In the genomic region with DNA sequence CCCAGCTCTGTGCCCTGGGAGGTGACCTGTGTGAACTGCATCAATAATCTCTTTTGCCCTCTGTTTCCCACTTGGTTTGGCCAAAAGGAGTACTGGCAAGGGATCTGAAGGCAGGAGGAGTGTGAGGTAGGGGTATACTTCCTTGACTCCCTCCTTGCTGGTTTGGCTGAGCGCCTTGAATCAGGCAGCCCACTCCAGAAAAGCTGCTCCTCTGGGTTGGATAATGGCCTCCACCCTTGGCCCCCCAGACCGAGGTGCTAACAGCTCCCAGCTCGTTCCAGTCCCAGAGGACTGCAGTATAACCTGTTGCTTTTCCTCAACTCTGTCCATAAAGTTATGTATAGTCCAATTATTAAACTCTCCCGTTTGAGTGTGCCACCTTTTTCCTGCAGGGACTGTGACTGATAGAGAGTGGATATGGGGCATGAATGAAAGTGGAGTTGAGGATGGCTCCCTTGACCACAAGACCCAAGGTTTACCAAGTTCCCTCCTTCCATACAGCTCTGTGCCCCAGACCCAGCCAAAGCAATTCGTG, we compare ENCODE assay signal across 1 cellular context.
TF ChIP-seq lines count a peak whose summit lies in the region.

No MANE protein-coding gene starts in this region.

TF ChIP-seq in GM23338, 12 proteins besides CTCF, POLR2A, EP300 and RAD21 (continued from another document):
- TF ChIP-seq, protein P1, sequence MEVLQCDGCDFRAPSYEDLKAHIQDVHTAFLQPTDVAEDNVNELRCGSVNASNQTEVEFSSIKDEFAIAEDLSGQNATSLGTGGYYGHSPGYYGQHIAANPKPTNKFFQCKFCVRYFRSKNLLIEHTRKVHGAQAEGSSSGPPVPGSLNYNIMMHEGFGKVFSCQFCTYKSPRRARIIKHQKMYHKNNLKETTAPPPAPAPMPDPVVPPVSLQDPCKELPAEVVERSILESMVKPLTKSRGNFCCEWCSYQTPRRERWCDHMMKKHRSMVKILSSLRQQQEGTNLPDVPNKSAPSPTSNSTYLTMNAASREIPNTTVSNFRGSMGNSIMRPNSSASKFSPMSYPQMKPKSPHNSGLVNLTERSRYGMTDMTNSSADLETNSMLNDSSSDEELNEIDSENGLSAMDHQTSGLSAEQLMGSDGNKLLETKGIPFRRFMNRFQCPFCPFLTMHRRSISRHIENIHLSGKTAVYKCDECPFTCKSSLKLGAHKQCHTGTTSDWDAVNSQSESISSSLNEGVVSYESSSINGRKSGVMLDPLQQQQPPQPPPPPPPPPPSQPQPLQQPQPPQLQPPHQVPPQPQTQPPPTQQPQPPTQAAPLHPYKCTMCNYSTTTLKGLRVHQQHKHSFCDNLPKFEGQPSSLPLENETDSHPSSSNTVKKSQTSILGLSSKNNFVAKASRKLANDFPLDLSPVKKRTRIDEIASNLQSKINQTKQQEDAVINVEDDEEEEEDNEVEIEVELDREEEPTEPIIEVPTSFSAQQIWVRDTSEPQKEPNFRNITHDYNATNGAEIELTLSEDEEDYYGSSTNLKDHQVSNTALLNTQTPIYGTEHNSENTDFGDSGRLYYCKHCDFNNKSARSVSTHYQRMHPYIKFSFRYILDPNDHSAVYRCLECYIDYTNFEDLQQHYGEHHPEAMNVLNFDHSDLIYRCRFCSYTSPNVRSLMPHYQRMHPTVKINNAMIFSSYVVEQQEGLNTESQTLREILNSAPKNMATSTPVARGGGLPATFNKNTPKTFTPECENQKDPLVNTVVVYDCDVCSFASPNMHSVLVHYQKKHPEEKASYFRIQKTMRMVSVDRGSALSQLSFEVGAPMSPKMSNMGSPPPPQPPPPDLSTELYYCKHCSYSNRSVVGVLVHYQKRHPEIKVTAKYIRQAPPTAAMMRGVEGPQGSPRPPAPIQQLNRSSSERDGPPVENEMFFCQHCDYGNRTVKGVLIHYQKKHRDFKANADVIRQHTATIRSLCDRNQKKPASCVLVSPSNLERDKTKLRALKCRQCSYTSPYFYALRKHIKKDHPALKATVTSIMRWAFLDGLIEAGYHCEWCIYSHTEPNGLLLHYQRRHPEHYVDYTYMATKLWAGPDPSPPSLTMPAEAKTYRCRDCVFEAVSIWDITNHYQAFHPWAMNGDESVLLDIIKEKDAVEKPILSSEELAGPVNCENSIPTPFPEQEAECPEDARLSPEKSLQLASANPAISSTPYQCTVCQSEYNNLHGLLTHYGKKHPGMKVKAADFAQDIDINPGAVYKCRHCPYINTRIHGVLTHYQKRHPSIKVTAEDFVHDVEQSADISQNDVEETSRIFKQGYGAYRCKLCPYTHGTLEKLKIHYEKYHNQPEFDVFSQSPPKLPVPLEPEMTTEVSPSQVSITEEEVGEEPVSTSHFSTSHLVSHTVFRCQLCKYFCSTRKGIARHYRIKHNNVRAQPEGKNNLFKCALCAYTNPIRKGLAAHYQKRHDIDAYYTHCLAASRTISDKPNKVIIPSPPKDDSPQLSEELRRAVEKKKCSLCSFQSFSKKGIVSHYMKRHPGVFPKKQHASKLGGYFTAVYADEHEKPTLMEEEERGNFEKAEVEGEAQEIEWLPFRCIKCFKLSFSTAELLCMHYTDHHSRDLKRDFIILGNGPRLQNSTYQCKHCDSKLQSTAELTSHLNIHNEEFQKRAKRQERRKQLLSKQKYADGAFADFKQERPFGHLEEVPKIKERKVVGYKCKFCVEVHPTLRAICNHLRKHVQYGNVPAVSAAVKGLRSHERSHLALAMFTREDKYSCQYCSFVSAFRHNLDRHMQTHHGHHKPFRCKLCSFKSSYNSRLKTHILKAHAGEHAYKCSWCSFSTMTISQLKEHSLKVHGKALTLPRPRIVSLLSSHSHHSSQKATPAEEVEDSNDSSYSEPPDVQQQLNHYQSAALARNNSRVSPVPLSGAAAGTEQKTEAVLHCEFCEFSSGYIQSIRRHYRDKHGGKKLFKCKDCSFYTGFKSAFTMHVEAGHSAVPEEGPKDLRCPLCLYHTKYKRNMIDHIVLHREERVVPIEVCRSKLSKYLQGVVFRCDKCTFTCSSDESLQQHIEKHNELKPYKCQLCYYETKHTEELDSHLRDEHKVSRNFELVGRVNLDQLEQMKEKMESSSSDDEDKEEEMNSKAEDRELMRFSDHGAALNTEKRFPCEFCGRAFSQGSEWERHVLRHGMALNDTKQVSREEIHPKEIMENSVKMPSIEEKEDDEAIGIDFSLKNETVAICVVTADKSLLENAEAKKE (CRISPR knock-in tag; IDR thresholded peaks at IDR 0.05), result no peak
- TF ChIP-seq POLR2AphosphoS5 (IDR thresholded peaks at IDR 0.05; ENCODE audit: low read depth), result no peak
